ENCODE assay signal across 24 cellular contexts in genomic region chr9:84808416-84808815, GRCh38.
"Had no signal": no experiment of that assay in that cellular context is flagged by ENCODE, and none has a peak within 500 bp of the region (broad histone marks: within the 10 kb centered on the region; RNA-seq: fewer than 3 reads in every experiment).

No MANE protein-coding gene starts in this region.

- DNase-seq: cortex of kidney; effector CD8-positive, alpha-beta T cell; kidney; left colon; left ventricle myocardium superior; mesenchymal stem cell; naive B cell; occipital lobe; retina; right lobe of liver; stimulated activated CD4-positive, alpha-beta T cell treated with anti-CD3 and anti-CD28 coated beads, Interleukin-2, amount 100 ng/mL, for 24 hours; stimulated activated CD4-positive, alpha-beta T cell treated with anti-CD3 and anti-CD28 coated beads, Interleukin-4, amount 100 ng/mL, for 4 hours; stimulated activated naive B cell treated with anti-CD40 and anti-IgM and Interleukin-4, amounts not matched to agents 10 μg/mL and 1 μg/mL and 100 μg/mL, for 72 hours; stimulated activated naive CD8-positive, alpha-beta T cell treated with anti-CD3 and anti-CD28 coated beads, Interleukin-15, amount 100 ng/mL, for 72 hours; testis; upper lobe of right lung had no signal

- H3K79me2 ChIP-seq: parathyroid adenoma had no signal

- H3K27ac Mint-ChIP-seq: naive B cell; stimulated activated naive B cell treated with anti-CD40 and anti-IgM and Interleukin-4, amounts not matched to agents 10 μg/mL and 1 μg/mL and 100 μg/mL, for 72 hours; stimulated activated naive CD8-positive, alpha-beta T cell treated with anti-CD3 and anti-CD28 coated beads, Interleukin-15, amount 100 ng/mL, for 72 hours had no signal

- H3K9me3 Mint-ChIP-seq: nephron; stimulated activated naive B cell treated with anti-CD40 and anti-IgM and Interleukin-4, amounts not matched to agents 10 μg/mL and 1 μg/mL and 100 μg/mL, for 72 hours; stimulated activated naive CD8-positive, alpha-beta T cell treated with anti-CD3 and anti-CD28 coated beads, Interleukin-15, amount 100 ng/mL, for 72 hours had no signal

- H3K27ac ChIP-seq: parathyroid adenoma, prostate gland, right lobe of liver, testis, tibial nerve, upper lobe of right lung, vagina had no signal

- H3K9me3 ChIP-seq: prostate gland, right lobe of liver, testis, tibial nerve, upper lobe of right lung, vagina had no signal

- H3K36me3 ChIP-seq: prostate gland, right lobe of liver, tibial nerve, upper lobe of right lung, vagina had no signal

- H3K4me1 Mint-ChIP-seq: naive B cell; stimulated activated naive B cell treated with anti-CD40 and anti-IgM and Interleukin-4, amounts not matched to agents 10 μg/mL and 1 μg/mL and 100 μg/mL, for 72 hours; stimulated activated naive CD8-positive, alpha-beta T cell treated with anti-CD3 and anti-CD28 coated beads, Interleukin-15, amount 100 ng/mL, for 72 hours had no signal

- H3K4me3 Mint-ChIP-seq: naive B cell; nephron; stimulated activated naive B cell treated with anti-CD40 and anti-IgM and Interleukin-4, amounts not matched to agents 10 μg/mL and 1 μg/mL and 100 μg/mL, for 72 hours; stimulated activated naive CD8-positive, alpha-beta T cell treated with anti-CD3 and anti-CD28 coated beads, Interleukin-15, amount 100 ng/mL, for 72 hours had no signal

- H2AFZ ChIP-seq: parathyroid adenoma had no signal

- ATAC-seq: esophagus mucosa; left ventricle myocardium superior; right lobe of liver; stimulated activated naive B cell treated with anti-CD40 and anti-IgM and Interleukin-4, amounts not matched to agents 10 μg/mL and 1 μg/mL and 100 μg/mL, for 72 hours; stimulated activated naive CD8-positive, alpha-beta T cell treated with anti-CD3 and anti-CD28 coated beads, Interleukin-15, amount 100 ng/mL, for 72 hours; upper lobe of right lung had no signal

- H3K4me3 ChIP-seq: dorsolateral prefrontal cortex, lung, prostate gland, right lobe of liver, testis, tibial nerve, upper lobe of right lung, vagina had no signal

- H3K27me3 ChIP-seq: dorsolateral prefrontal cortex, right lobe of liver, testis, tibial nerve, upper lobe of right lung, vagina had no signal

- H3K9ac ChIP-seq: parathyroid adenoma had no signal

- H3K36me3 Mint-ChIP-seq: naive B cell; stimulated activated naive B cell treated with anti-CD40 and anti-IgM and Interleukin-4, amounts not matched to agents 10 μg/mL and 1 μg/mL and 100 μg/mL, for 72 hours had no signal

- H3K4me1 ChIP-seq: parathyroid adenoma, prostate gland, right lobe of liver, testis had no signal
